8 cellular contexts compared by ENCODE assay signal in the genomic region with DNA sequence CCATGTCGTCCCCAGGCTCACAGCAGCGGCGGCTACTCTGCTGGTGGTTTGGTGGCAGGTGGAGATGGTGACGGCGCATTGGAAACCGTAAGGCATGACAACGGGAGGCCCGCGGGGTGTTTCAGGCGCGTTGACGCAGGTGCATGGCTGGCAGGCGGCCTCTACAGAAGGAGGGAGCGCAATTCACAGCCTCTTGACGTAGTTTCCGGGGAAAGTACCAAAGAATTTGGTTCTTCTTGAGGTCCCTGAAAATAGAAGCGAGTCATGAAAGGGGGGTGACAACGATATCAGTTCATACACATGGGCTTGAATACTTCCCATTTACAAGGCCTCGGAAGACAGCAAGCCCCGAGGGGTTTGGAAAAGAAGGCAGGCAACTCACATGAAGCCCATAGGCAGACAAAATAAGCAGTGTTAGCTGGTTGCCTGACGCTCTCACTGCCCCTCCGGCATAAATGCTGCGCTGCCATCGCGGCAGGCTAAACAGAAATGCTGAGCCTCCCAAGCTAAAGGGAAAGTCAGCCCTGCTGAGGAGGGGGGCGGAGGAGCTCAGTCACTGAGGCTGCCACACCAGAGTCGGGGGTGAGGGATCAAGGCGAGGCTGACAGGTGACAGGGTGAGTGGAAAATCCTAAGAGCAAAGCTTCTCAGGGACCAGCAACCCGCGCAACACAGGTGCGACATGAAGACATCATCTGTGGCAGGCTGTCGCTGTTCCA. TPM values are rescaled to one million over a fixed set of nuclear protein-coding genes. Genes with fewer than 3 reads are reported as not detected.
A peak's percentile ranks its signal among the peaks of the same experiment; 100 is the strongest.
DNase-seq lines count a peak whose midpoint lies in the region; ATAC-seq and TF ChIP-seq lines count a peak whose summit lies in the region.

No MANE protein-coding gene starts in this region.

- H3K27ac Mint-ChIP-seq in activated naive CD4-positive, alpha-beta T cell treated with anti-CD3 and anti-CD28 coated beads, Interleukin-2, amount 50 U/mL, for 72 hours: peak overlapping the region; percentile 29 to 89
- H3K27ac Mint-ChIP-seq in natural killer cell: peak overlapping the region; percentile 70 to 78

- peak; percentile 59 to 69 for DNase-seq in activated naive CD4-positive, alpha-beta T cell treated with anti-CD3 and anti-CD28 coated beads, Interleukin-2, amount 50 U/mL, for 72 hours (ENCODE audit: low spot score in 2 of 2)
- DNase-seq in natural killer cell (peak; percentile 36), PC-3 (no peak), pons (ENCODE audit: low spot score) (no peak), NCI-H128 (lab: John Stamatoyannopoulos, UW; ENCODE audit: unreplicated experiment) (no peak)

- peaks cover 12 to 13% of the 10 kb centered on the region in 2 donors for H3K36me3 Mint-ChIP-seq in activated naive CD4-positive, alpha-beta T cell treated with anti-CD3 and anti-CD28 coated beads, Interleukin-2, amount 50 U/mL, for 72 hours
- H3K36me3 Mint-ChIP-seq in natural killer cell: peaks cover 5% of the 10 kb centered on the region

- H3K9me2 ChIP-seq in PC-3 (replicated peaks; ENCODE audit: low read length): no peaks in the 10 kb centered on the region

- no peak overlapping the region for H3K27ac ChIP-seq in OCI-LY3 (ENCODE audit: low read length)
- H3K27ac ChIP-seq in PC-3 (ENCODE audit: low read length): no peak overlapping the region

- POLR2A ChIA-PET in PC-3 (lab: Charles Lee; ENCODE audit: unreplicated experiment): no interaction called here

- H2AFZ ChIP-seq in OCI-LY3 (ENCODE audit: low read depth, low read length): peak overlapping the region; percentile 54; the same call in 1 of the 2 replicates
- H2AFZ ChIP-seq in PC-3 (ENCODE audit: low read length): no peak overlapping the region

- H3K4me2 ChIP-seq in OCI-LY3 (ENCODE audit: low read length) (peak overlapping the region; percentile 81), PC-3 (ENCODE audit: low read length) (no peak overlapping the region)

- H3K9me3 ChIP-seq in OCI-LY3 (ENCODE audit: insufficient read depth, low read length) (no peaks in the 10 kb centered on the region), PC-3 (ENCODE audit: low read length) (no peaks in the 10 kb centered on the region)

- H3K4me3 ChIP-seq in GM08714 (ENCODE audit: low read length) (peak overlapping the region; percentile 9; the same call in 1 of the 2 replicates), OCI-LY3 (ENCODE audit: low read length) (peak overlapping the region; percentile 70), PC-3 (ENCODE audit: low read length) (no peak overlapping the region)

- peak; percentile 99 for ATAC-seq in GM21619 (IDR thresholded peaks at IDR 0.05; ENCODE audit: unreplicated experiment)
- ATAC-seq in activated naive CD4-positive, alpha-beta T cell treated with anti-CD3 and anti-CD28 coated beads, Interleukin-2, amount 50 U/mL, for 72 hours: peak; percentile 97 to 99
- ATAC-seq in natural killer cell: peak; percentile 74 to 91 (median 90)
- no peak for ATAC-seq in PC-3

- H3K27me3 Mint-ChIP-seq in natural killer cell (ENCODE audit: low read depth in 2 of 2): peaks cover 29 to 62% of the 10 kb centered on the region in 2 donors

- CTCF ChIA-PET in PC-3 (lab: Charles Lee): no interaction called here

- H3F3A ChIP-seq in PC-3 (ENCODE audit: low read length, unreplicated experiment): no peaks in the 10 kb centered on the region

- H3K4me1 Mint-ChIP-seq in natural killer cell: peaks cover 12% of the 10 kb centered on the region in 2 donors

- peak overlapping the region; percentile 62 for H3K4me3 Mint-ChIP-seq in natural killer cell

- H3K79me2 ChIP-seq in OCI-LY3 (ENCODE audit: low read length) (no peaks in the 10 kb centered on the region), PC-3 (ENCODE audit: low read length) (no peaks in the 10 kb centered on the region)

- no TSS peak for BruUV-seq in PC-3 (replicated peaks; lab: Mats Ljungman, UMichigan)

- H3K4me1 ChIP-seq in OCI-LY3 (ENCODE audit: low read length) (peaks cover 3% of the 10 kb centered on the region; the same call in 1 of the 2 replicates), PC-3 (ENCODE audit: insufficient read depth, low read length) (no peaks in the 10 kb centered on the region)

- no peaks in the 10 kb centered on the region for H3K36me3 ChIP-seq in OCI-LY3 (replicated peaks; ENCODE audit: low read depth, low read length)
- H3K36me3 ChIP-seq in PC-3 (ENCODE audit: low read depth, low read length): no peaks in the 10 kb centered on the region

- peak overlapping the region; percentile 47 for H3K9ac ChIP-seq in OCI-LY3 (ENCODE audit: low read length)
- H3K9ac ChIP-seq in PC-3 (ENCODE audit: low read length): no peak overlapping the region

- H4K20me1 ChIP-seq in OCI-LY3 (ENCODE audit: insufficient read depth, low read length) (no peaks in the 10 kb centered on the region), PC-3 (ENCODE audit: low read length) (no peaks in the 10 kb centered on the region)

- intact Hi-C loops in natural killer cell (cut with micrococcal nuclease): no loop called here
- intact Hi-C loops in PC-3 (cut with micrococcal nuclease): no loop called here

- H3K27me3 ChIP-seq in OCI-LY3 (ENCODE audit: low read depth, low read length) (no peaks in the 10 kb centered on the region), PC-3 (ENCODE audit: low read length) (no peaks in the 10 kb centered on the region)

- H3K9me3 Mint-ChIP-seq in activated naive CD4-positive, alpha-beta T cell treated with anti-CD3 and anti-CD28 coated beads, Interleukin-2, amount 50 U/mL, for 72 hours: peaks cover 0 to 10% of the 10 kb centered on the region in 2 donors
- H3K9me3 Mint-ChIP-seq in natural killer cell: no peaks in the 10 kb centered on the region

- no peak for TF ChIP-seq CTCF in OCI-LY3 (IDR thresholded peaks at IDR 0.05; ENCODE audit: low read depth, low read length)
- TF ChIP-seq CTCF in natural killer cell (IDR thresholded peaks at IDR 0.05): no peak
- TF ChIP-seq CTCF in PC-3 (conservative IDR thresholded peaks at IDR 0.05; ENCODE audit: low read depth, low read length): no peak

RNA-seq across cellular contexts. Expression of gene PDLIM3, which starts 52.3 kb away (rescaled TPM):
- under 1 TPM in 1 of 2 donors, not detected in 1; 0.48 TPM for total RNA-seq in activated naive CD4-positive, alpha-beta T cell treated with anti-CD3 and anti-CD28 coated beads, Interleukin-2, amount 50 U/mL, for 72 hours
- total RNA-seq in natural killer cell (not detected), PC-3 (2014; rRNA removed) (0.47 TPM in 1 of 2 replicates, not detected in the other)

Comparison
In these comparisons a context has a peak if more than half of its experiments do, and no peak if none do; other contexts are left out.
1. DNase-seq: peak in activated naive CD4-positive, alpha-beta T cell treated with anti-CD3 and anti-CD28 coated beads, Interleukin-2, amount 50 U/mL, for 72 hours (2 of 2) and natural killer cell (single experiment); none in PC-3 (single experiment), pons (single experiment) and NCI-H128 (single experiment).